In the genomic region with DNA sequence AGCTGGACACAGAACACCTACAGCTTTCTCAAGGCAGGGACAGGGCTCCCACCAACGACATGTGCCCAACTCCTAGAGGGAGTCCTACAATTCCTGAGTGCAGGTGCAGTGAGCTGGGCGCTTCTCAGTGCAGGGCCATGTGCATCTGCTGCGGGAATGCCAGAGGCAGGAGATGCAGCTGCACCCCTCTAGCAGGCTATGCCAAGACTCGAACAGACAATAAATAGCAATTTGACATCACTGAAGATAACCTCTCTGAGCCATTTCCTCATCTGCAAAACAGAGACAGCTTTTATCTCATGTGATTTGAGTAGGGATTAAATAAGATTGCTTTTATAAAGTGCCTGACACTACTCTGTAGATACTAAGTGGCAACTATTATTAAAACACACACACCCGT, we compare ENCODE assay signal across 17 cellular contexts. TPM values are rescaled to one million over a fixed set of nuclear protein-coding genes. Genes with fewer than 3 reads are reported as not detected.
DNase-seq lines count a peak whose midpoint lies in the region; ATAC-seq, FAIRE-seq and TF ChIP-seq lines count a peak whose summit lies in the region.
"Had no signal": no experiment of that assay in that cellular context is flagged by ENCODE, and none has a peak within 500 bp of the region (broad histone marks: within the 10 kb centered on the region; RNA-seq: fewer than 3 reads in every experiment).

No MANE protein-coding gene starts in this region.

- RAD21 ChIA-PET in GM12878 (lab: Charles Lee; ENCODE audit: unreplicated experiment) = interaction anchor here (1.2 to 2.3 kb wide), 7 partner anchors 9 to 51 kb away, joined by 3 to 5 read pairs (median 4); no protein-coding TSS in a partner anchor

- POLR2A ChIA-PET in CD8-positive, alpha-beta T cell (lab: Charles Lee) = interaction anchor here (0.8 to 1.7 kb wide), 3 partner anchors 13 to 39 kb away, joined by 3 to 4 read pairs (median 3); no protein-coding TSS in a partner anchor
- POLR2A ChIA-PET in GM12878 (lab: Charles Lee) = interaction anchor here (0.9 kb wide), 1 partner anchor 8 kb away, joined by 3 read pairs; no protein-coding TSS in a partner anchor

- H3K36me3 ChIP-seq in CD8-positive, alpha-beta T cell (ENCODE audit: insufficient read depth, low read length) = no peaks in the 10 kb centered on the region
- H3K36me3 ChIP-seq in GM12878 (ENCODE audit: control insufficient read depth in 2 of 2, insufficient read depth in 2 of 2, low read length in 1 of 2) = no peaks in the 10 kb centered on the region

- no peak for ATAC-seq in CD8-positive, alpha-beta T cell
- ATAC-seq in GM12878 = peak; percentile 4; the same call in 2 of the 3 replicates
- no peak for ATAC-seq in HG02588 (IDR thresholded peaks at IDR 0.05; ENCODE audit: unreplicated experiment)
- no peak for ATAC-seq in GM19351 (IDR thresholded peaks at IDR 0.05; ENCODE audit: unreplicated experiment)

- TF ChIP-seq CTCF in CD8-positive, alpha-beta T cell (IDR thresholded peaks at IDR 0.05) = no peak
- no peak for TF ChIP-seq CTCF in GM12878 (IDR thresholded peaks at IDR 0.05 in 2 of 3, conservative IDR thresholded peaks at IDR 0.05 in 1 of 3; ENCODE audit: control insufficient read depth in 2 of 3, extremely low read depth in 1 of 3, insufficient read depth in 1 of 3, low read depth in 3 of 3, low read length in 3 of 3)

- SMC1A ChIA-PET in GM12878 (lab: Charles Lee; ENCODE audit: uncharacterized antibody, unreplicated experiment) = interaction anchor here (1.0 to 3.5 kb wide), 6 partner anchors 9 to 51 kb away, joined by 3 to 13 read pairs (median 6); no protein-coding TSS in a partner anchor

- CTCF ChIA-PET in CD8-positive, alpha-beta T cell (lab: Charles Lee) = interaction anchor here (1.2 to 2.2 kb wide), 3 partner anchors 13 to 37 kb away, joined by 5 to 6 read pairs (median 5); no protein-coding TSS in a partner anchor
- CTCF ChIA-PET in GM12878 (lab: Yijun Ruan, JAX) = interaction anchor here (0.5 to 4.4 kb wide), 9 partner anchors 12 to 145 kb away, joined by 3 to 18 read pairs (median 7); no protein-coding TSS in a partner anchor

- BruUV-seq in GM12878 (replicated peaks; lab: Mats Ljungman, UMichigan) = no TSS peak

- no peak overlapping the region for H3K4me3 Mint-ChIP-seq in CD8-positive, alpha-beta T cell
- H3K4me3 Mint-ChIP-seq: H9 had no signal

- peak overlapping the region; percentile 78 for H3K4me2 ChIP-seq in GM12878 (ENCODE audit: control insufficient read depth, insufficient read depth)

- no peak overlapping the region for H3K9ac ChIP-seq in GM12878 (ENCODE audit: control insufficient read depth, insufficient read depth, low read length)

- in situ Hi-C loops in GM12878 (cut with MboI) = no loop called here

- H3K27me3 ChIP-seq in CD8-positive, alpha-beta T cell (ENCODE audit: insufficient read depth, low read length) = no peaks in the 10 kb centered on the region
- H3K27me3 ChIP-seq in GM12878 (replicated peaks in 1 of 2; ENCODE audit: control insufficient read depth in 2 of 2, insufficient read depth in 2 of 2, low read length in 1 of 2) = no peaks in the 10 kb centered on the region

- no peaks in the 10 kb centered on the region for H3K9me3 Mint-ChIP-seq in CD8-positive, alpha-beta T cell

- H3K4me3 ChIP-seq in CD8-positive, alpha-beta T cell (ENCODE audit: low read depth, low read length) = no peak overlapping the region
- no peak overlapping the region for H3K4me3 ChIP-seq in GM12878
- H3K4me3 ChIP-seq: skin epidermis had no signal

- no peak for TF ChIP-seq RAD21 in GM12878 (IDR thresholded peaks at IDR 0.05; ENCODE audit: insufficient read depth, low read depth, low read length)

- peaks cover 39% of the 10 kb centered on the region for H3K79me2 ChIP-seq in GM12878 (ENCODE audit: control insufficient read depth, insufficient read depth, low read length)

- H2AFZ ChIP-seq in GM12878 (ENCODE audit: control insufficient read depth, low read depth, low read length) = no peak overlapping the region

- H3K4me1 ChIP-seq in CD8-positive, alpha-beta T cell (ENCODE audit: insufficient read depth, low read length) = peaks cover 52% of the 10 kb centered on the region
- H3K4me1 ChIP-seq in GM12878 (ENCODE audit: control insufficient read depth, insufficient read depth, low read length) = peaks cover 28% of the 10 kb centered on the region

- FAIRE-seq in GM12878 (lab: Jason Lieb, UNC) = no peak

- H3K27ac ChIP-seq in CD8-positive, alpha-beta T cell (ENCODE audit: low read depth, low read length) = no peak overlapping the region
- no peak overlapping the region for H3K27ac ChIP-seq in GM12878 (ENCODE audit: control insufficient read depth, insufficient read depth)

- peaks cover 10% of the 10 kb centered on the region for H3K36me3 Mint-ChIP-seq in CD8-positive, alpha-beta T cell
- H3K36me3 Mint-ChIP-seq: naive B cell had no signal

- intact Hi-C loops in CD8-positive, alpha-beta T cell (cut with DNase I, micrococcal nuclease) = no loop called here
- intact Hi-C loops in GM12878 (cut with micrococcal nuclease; ENCODE audit: unreplicated experiment) = no loop called here
- intact Hi-C loops in posterior vena cava (cut with DNase I) = no loop called here

- 65% methylated on average over 5 of the region's 5 CpGs for WGBS in GM12878 (ENCODE audit: insufficient coverage, insufficient replicate concordance, low lambda C conversion rate, missing lambda C conversion rate)

- no peaks in the 10 kb centered on the region; the same call in 1 of the 2 replicates for H4K20me1 ChIP-seq in GM12878 (ENCODE audit: control insufficient read depth, insufficient read depth)

- H3K4me1 Mint-ChIP-seq in CD8-positive, alpha-beta T cell (ENCODE audit: low read depth) = peaks cover 59% of the 10 kb centered on the region

- H3K9me3 ChIP-seq in CD8-positive, alpha-beta T cell (ENCODE audit: low read length) = no peaks in the 10 kb centered on the region
- no peaks in the 10 kb centered on the region for H3K9me3 ChIP-seq in GM12878 (replicated peaks; ENCODE audit: control insufficient read depth, insufficient read depth, low read length)

- H3K27ac Mint-ChIP-seq in CD8-positive, alpha-beta T cell = peak overlapping the region; percentile 28

- no peak for DNase-seq in CD8-positive, alpha-beta T cell
- DNase-seq in NAMALWA (ENCODE audit: low spot score) (peak; percentile 55), GM12878 (ENCODE audit: low read depth, low spot score) (no peak), posterior vena cava (ENCODE audit: low spot score) (peak; percentile 46), occipital lobe (lab: John Stamatoyannopoulos, UW) (no peak)
- DNase-seq: activated CD4-positive, alpha-beta T cell treated with anti-CD3 and anti-CD28 coated beads for 1 hour; activated T-cell treated with anti-CD3 and anti-CD28 coated beads, Interleukin-2, amount 50 U/mL, for 1 hour; aorta; H9; islet precursor cell; Kasumi-1; naive B cell; NCI-H226; OCI-M1 had no signal

- no peaks in the 10 kb centered on the region for H3K27me3 Mint-ChIP-seq in CD8-positive, alpha-beta T cell (ENCODE audit: low read depth)
- H3K27me3 Mint-ChIP-seq: naive B cell had no signal

- TF ChIP-seq POLR2A in GM12878 (IDR thresholded peaks at IDR 0.05; ENCODE audit: low read depth, low read length) = no peak

- no peak for TF ChIP-seq EP300 in GM12878 (IDR thresholded peaks at IDR 0.05; ENCODE audit: borderline replicate concordance in 1 of 2, control insufficient read depth in 1 of 2, low read depth in 2 of 2, low read length in 2 of 2)

TF ChIP-seq in GM12878, 131 proteins besides CTCF, POLR2A, EP300 and RAD21:
- TF ChIP-seq NR2C1 (IDR thresholded peaks at IDR 0.05) (no peak), KLF5 (IDR thresholded peaks at IDR 0.05; ENCODE audit: partially characterized antibody) (no peak), LARP7 (IDR thresholded peaks at IDR 0.05) (no peak), RUNX3 (IDR thresholded peaks at IDR 0.05; ENCODE audit: low read length) (no peak), BMI1 (IDR thresholded peaks at IDR 0.05; ENCODE audit: borderline replicate concordance) (no peak), IKZF2 (IDR thresholded peaks at IDR 0.05) (no peak), CHD4 (IDR thresholded peaks at IDR 0.05) (no peak), TAF1 (IDR thresholded peaks at IDR 0.05; ENCODE audit: borderline replicate concordance, low read depth, low read length) (no peak), RB1 (IDR thresholded peaks at IDR 0.05; ENCODE audit: borderline replicate concordance) (no peak)
TF ChIP-seq in GM12878: peak in this region for 0.

RNA-seq across cellular contexts. Expression of a gene that starts 5.8 kb away (rescaled TPM):
- total RNA-seq in CD8-positive, alpha-beta T cell = 10 to 100 TPM; 17.9 to 18.3 TPM
- total RNA-seq in GM12878 (2013; cell fraction: nucleolus; rRNA removed) = 12.9 and 13.6 TPM in 2 replicates
- total RNA-seq in GM12878 (2014; rRNA removed) (1.4 and 3.2 TPM in 2 replicates), GM12878 (2014; rRNA removed; fragmentation: Illumina TruSeq; extraction: Trizol) (2.1 and 2.5 TPM in 2 replicates), GM12878 (2021) (18.3 and 21.4 TPM in 2 replicates), posterior vena cava (10 to 100 TPM; 19.0 to 25.3 TPM), occipital lobe (1.9 TPM)
- polyA plus RNA-seq in GM12878 (2011; ENCODE audit: low read depth) = 5.7 TPM
- polyA plus RNA-seq in GM12878 (2011; rRNA removed) (1.4 and 2.8 TPM in 2 replicates), GM12878 (2014; fragmentation: Illumina TruSeq; extraction: Trizol) (14.4 and 14.9 TPM in 2 replicates), GM12878 (2014; fragmentation: Nextera tagmentation; extraction: Ambion mirVana) (1 to 10 TPM in 1 of 2 experiments, under 1 TPM in 1; 0.87 to 1.1 TPM), GM12878 (2014; rRNA removed) (5.5 and 8.3 TPM in 2 replicates), GM12878 (2016; fragmentation: Nextera tagmentation; extraction: Ambion mirVana) (1 to 10 TPM; 5.4 to 7.4 TPM)
- polyA plus RNA-seq in GM12878 (2011; cell fraction: cytosol; rRNA removed) = 2.1 and 4.3 TPM in 2 replicates
- polyA plus RNA-seq in GM12878 (2011; cell fraction: nucleus; rRNA removed) = 10.2 and 13.4 TPM in 2 replicates
- 10.7 and 11.3 TPM in 2 replicates for polyA plus RNA-seq in GM12878 (2012)
- 2.8 and 4.9 TPM in 2 replicates for polyA minus RNA-seq in GM12878 (2011; rRNA and poly(A)+ RNA removed)
- polyA minus RNA-seq in GM12878 (2011; cell fraction: cytosol; rRNA and poly(A)+ RNA removed) = 4.8 TPM in 2 replicates
- 4.7 and 8.6 TPM in 2 replicates for polyA minus RNA-seq in GM12878 (2011; cell fraction: nucleus; rRNA and poly(A)+ RNA removed)

Comparison
In these comparisons a context has a peak if more than half of its experiments do, and no peak if none do; other contexts are left out.
1. DNase-seq: peak in NAMALWA (single experiment) and posterior vena cava (single experiment); none in CD8-positive, alpha-beta T cell (0 of 7), GM12878 (single experiment) and occipital lobe (single experiment).